Comparison of ENCODE assay signal across 8 cellular contexts in the genomic region with DNA sequence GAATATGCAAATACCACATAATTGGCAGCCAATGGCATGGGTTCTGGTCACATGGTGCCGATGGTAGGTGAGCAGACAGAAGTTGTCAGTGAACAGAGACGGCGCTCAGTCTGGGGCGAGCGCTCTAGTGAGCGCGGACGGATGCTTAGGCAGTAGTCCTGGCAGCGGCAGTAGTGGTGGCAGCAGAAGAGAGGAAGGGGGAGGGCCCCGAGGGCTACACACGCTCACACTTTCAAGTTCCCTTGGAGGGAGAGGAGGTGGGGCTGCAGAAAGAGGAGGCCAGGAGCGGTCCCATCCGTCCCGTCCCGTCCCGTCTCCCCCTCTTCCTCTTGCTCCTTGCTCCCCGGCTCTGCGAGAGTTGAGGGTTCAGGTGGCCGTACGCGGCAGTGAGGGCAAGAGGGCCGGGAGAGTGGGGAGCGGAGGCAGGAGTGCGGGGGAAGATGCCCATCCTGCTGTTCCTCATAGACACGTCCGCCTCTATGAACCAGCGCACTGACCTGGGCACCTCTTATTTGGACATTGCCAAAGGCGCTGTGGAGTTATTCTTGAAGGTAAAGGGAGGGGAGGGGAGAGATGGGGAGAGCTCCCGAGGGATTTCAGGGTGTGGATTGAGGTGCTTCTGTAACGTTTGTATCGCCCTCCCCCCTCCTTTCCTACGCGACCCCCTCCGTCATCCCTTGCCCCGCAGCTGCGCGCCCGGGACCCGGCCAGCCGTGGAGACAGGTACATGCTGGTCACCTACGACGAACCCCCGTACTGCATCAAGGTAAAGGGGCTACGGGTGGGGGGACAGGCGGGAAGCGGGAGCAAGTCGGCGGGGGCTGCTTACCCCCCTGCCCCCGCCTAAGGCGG. TPM values are rescaled to one million over a fixed set of nuclear protein-coding genes. Genes with fewer than 3 reads are reported as not detected.
DNase-seq lines count a peak whose midpoint lies in the region; ATAC-seq and TF ChIP-seq lines count a peak whose summit lies in the region.

A gene with protein sequence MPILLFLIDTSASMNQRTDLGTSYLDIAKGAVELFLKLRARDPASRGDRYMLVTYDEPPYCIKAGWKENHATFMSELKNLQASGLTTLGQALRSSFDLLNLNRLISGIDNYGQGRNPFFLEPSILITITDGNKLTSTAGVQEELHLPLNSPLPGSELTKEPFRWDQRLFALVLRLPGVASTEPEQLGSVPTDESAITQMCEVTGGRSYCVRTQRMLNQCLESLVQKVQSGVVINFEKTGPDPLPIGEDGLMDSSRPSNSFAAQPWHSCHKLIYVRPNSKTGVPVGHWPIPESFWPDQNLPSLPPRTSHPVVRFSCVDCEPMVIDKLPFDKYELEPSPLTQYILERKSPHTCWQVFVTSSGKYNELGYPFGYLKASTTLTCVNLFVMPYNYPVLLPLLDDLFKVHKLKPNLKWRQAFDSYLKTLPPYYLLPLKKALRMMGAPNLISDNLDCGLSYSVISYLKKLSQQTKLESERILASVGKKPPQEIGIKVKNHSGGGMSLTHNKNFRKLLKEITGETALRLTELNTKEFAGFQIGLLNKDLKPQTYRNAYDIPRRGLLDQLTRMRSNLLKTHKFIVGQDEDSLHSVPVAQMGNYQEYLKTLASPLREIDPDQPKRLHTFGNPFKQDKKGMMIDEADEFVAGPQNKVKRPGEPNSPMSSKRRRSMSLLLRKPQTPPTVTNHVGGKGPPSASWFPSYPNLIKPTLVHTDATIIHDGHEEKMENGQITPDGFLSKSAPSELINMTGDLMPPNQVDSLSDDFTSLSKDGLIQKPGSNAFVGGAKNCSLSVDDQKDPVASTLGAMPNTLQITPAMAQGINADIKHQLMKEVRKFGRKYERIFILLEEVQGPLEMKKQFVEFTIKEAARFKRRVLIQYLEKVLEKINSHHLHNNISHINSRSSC (plus strand): TSS at position 108 of the 852 bp plus-strand sequence. CDS start 333 bp downstream, at position 441.

- TF ChIP-seq CTCF in omental fat pad (IDR thresholded peaks at IDR 0.05): no peak
- TF ChIP-seq CTCF in testis (IDR thresholded peaks at IDR 0.05): no peak

- H3K4me1 ChIP-seq in testis: no peaks in the 10 kb centered on the region

- H3K36me3 ChIP-seq in KOPT-K1 (ENCODE audit: insufficient read depth, low read length): no peaks in the 10 kb centered on the region
- no peaks in the 10 kb centered on the region for H3K36me3 ChIP-seq in testis (ENCODE audit: low read depth, missing control alignments)

- DNase-seq in ELF-1 (ENCODE audit: low read depth, low spot score) (peak; percentile 98), globus pallidus (ENCODE audit: low spot score) (peak; percentile 89), omental fat pad (ENCODE audit: low spot score) (peak; percentile 55), testis (peak; percentile 93)
- DNase-seq in activated naive CD4-positive, alpha-beta T cell treated with anti-CD3 and anti-CD28 coated beads, Interleukin-2, amount 50 U/mL, for 16 hours: peak; percentile 80

- ATAC-seq in GM21737 (IDR thresholded peaks at IDR 0.05; ENCODE audit: unreplicated experiment) (peak; percentile 82), SK-N-SH treated with all-trans-retinoic acid at 6 μM for 48 hours (peak; percentile 79), omental fat pad (ENCODE audit: low FRiP score) (peak; percentile 77)

- peak; percentile 81 for TF ChIP-seq POLR2A in testis (IDR thresholded peaks at IDR 0.05)

- H3K27ac ChIP-seq in KOPT-K1 (ENCODE audit: low read depth, low read length, poor library complexity, severe bottlenecking): peak within 1 kb of the TSS; percentile 90
- peak within 1 kb of the TSS; percentile 89 to 94 for H3K27ac ChIP-seq in testis

- H3K4me3 ChIP-seq in testis: peak within 1 kb of the TSS; percentile 71 to 75

- intact Hi-C loops in testis (cut with DNase I; ENCODE audit: low total_unique reads): no loop called here

- 4% methylated on average over 39 of the region's 50 CpGs; no CpG with 5 or more reads in 1 of the 2 donors for WGBS in testis, 2 donors

- no peaks in the 10 kb centered on the region for H3K9me3 ChIP-seq in KOPT-K1 (ENCODE audit: insufficient read depth, low read length, poor library complexity, severe bottlenecking)
- no peaks in the 10 kb centered on the region for H3K9me3 ChIP-seq in testis

- no peaks in the 10 kb centered on the region for H3K27me3 ChIP-seq in testis

TF ChIP-seq in SK-N-SH treated with all-trans-retinoic acid at 6 μM for 48 hours, 23 proteins besides CTCF, POLR2A, EP300 and RAD21:
- TF ChIP-seq ZNF70 (CRISPR knock-in tag; IDR thresholded peaks at IDR 0.05) (peak; percentile 98), ZNF8 (CRISPR knock-in tag; IDR thresholded peaks at IDR 0.05) (no peak)

RNA-seq across cellular contexts. Expression of the gene that starts here (rescaled TPM):
- total RNA-seq in omental fat pad: 1 to 10 TPM; 5.1 to 9.7 (median 7.7) TPM
- 10 to 100 TPM; 41.3 to 47.6 TPM for total RNA-seq in testis
- 15.0 TPM for polyA plus RNA-seq in testis (ENCODE audit: insufficient read depth, low read depth, low replicate concordance)

Comparison
In these comparisons a context has a peak if more than half of its experiments do, and no peak if none do; other contexts are left out.
1. Peak in every context shown above with its lines: DNase-seq, ATAC-seq, H3K4me3 ChIP-seq and H3K27ac ChIP-seq.